1 cellular context compared by ENCODE assay signal in the genomic region with DNA sequence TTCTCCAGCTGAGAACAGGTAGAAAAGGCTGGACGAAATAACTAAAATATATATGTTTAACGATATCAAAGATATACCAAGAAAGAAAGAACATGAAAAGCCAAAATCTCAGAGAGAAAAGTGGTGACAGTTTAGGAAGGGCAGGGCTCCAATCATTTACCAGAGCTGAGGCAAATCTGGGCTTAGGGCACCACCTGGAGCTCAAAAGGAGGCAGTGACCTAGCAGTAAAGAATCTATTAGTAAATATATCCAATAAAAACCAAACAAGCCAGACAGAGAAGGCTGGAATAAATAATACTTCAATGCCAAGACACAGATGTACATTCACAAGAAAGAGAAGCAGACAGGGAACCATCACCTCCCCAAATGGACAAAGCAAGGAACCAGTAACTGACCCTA.
TF ChIP-seq lines count a peak whose summit lies in the region.

No MANE protein-coding gene starts in this region.

TF ChIP-seq in WTC11, 78 proteins besides CTCF, POLR2A, EP300 and RAD21 (continued from another document):
- TF ChIP-seq, protein P1, sequence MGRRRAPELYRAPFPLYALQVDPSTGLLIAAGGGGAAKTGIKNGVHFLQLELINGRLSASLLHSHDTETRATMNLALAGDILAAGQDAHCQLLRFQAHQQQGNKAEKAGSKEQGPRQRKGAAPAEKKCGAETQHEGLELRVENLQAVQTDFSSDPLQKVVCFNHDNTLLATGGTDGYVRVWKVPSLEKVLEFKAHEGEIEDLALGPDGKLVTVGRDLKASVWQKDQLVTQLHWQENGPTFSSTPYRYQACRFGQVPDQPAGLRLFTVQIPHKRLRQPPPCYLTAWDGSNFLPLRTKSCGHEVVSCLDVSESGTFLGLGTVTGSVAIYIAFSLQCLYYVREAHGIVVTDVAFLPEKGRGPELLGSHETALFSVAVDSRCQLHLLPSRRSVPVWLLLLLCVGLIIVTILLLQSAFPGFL (CRISPR knock-in tag; IDR thresholded peaks at IDR 0.05; ENCODE audit: borderline replicate concordance): no peak
- no peak for TF ChIP-seq ZNF423 (CRISPR knock-in tag; IDR thresholded peaks at IDR 0.05)
- TF ChIP-seq ZBTB21 (CRISPR knock-in tag; IDR thresholded peaks at IDR 0.05; ENCODE audit: borderline replicate concordance): no peak
- TF ChIP-seq, protein P2, sequence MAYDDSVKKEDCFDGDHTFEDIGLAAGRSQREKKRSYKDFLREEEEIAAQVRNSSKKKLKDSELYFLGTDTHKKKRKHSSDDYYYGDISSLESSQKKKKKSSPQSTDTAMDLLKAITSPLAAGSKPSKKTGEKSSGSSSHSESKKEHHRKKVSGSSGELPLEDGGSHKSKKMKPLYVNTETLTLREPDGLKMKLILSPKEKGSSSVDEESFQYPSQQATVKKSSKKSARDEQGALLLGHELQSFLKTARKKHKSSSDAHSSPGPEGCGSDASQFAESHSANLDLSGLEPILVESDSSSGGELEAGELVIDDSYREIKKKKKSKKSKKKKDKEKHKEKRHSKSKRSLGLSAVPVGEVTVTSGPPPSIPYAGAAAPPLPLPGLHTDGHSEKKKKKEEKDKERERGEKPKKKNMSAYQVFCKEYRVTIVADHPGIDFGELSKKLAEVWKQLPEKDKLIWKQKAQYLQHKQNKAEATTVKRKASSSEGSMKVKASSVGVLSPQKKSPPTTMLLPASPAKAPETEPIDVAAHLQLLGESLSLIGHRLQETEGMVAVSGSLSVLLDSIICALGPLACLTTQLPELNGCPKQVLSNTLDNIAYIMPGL (CRISPR knock-in tag; IDR thresholded peaks at IDR 0.05): no peak
